2 cellular contexts compared by ENCODE assay signal in the genomic region with DNA sequence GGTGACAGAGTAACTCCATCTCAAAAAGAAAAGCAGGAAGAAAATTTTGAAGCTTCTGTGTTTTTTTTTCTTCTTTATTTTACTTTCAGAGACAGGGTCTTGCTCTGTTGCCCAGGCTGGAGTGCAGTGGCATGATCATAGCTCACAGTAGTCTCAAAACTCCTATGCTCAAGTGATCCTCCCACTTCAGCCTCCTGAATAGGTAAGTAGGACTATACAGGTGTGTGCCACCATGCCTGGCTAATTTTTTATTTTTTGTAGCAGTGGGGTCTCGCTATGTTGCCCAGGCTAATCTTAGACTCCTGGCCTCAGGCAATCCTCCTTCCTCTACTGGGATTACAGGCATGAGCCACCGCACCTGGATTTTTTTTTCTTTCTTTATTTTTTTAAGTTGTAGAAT.
A peak's percentile ranks its signal among the peaks of the same experiment; 100 is the strongest.
TF ChIP-seq lines count a peak whose summit lies in the region.

No MANE protein-coding gene starts in this region.

TF ChIP-seq in IMR-90, 13 proteins besides CTCF, POLR2A, EP300 and RAD21:
- TF ChIP-seq RCOR1 (IDR thresholded peaks at IDR 0.05; ENCODE audit: insufficient replicate concordance, low read length), result no peak
- no peak for TF ChIP-seq ELK1 (IDR thresholded peaks at IDR 0.05; ENCODE audit: borderline replicate concordance, low read depth, low read length)
- TF ChIP-seq SMC3 (IDR thresholded peaks at IDR 0.05; ENCODE audit: low read depth, low read length), result no peak
- no peak for TF ChIP-seq MAZ (IDR thresholded peaks at IDR 0.05; ENCODE audit: borderline replicate concordance, low read depth, low read length)
- no peak for TF ChIP-seq USF2 (IDR thresholded peaks at IDR 0.05; ENCODE audit: low read depth, low read length)
- TF ChIP-seq NFE2L2 (IDR thresholded peaks at IDR 0.05; ENCODE audit: low read depth, low read length), result no peak
- TF ChIP-seq FOS (IDR thresholded peaks at IDR 0.05; ENCODE audit: low read depth, low read length), result no peak
- TF ChIP-seq MXI1 (IDR thresholded peaks at IDR 0.05; ENCODE audit: borderline replicate concordance, low read depth, low read length), result no peak
- TF ChIP-seq BHLHE40 (IDR thresholded peaks at IDR 0.05; ENCODE audit: low read depth, low read length), result no peak
- no peak for TF ChIP-seq RFX5 (IDR thresholded peaks at IDR 0.05; ENCODE audit: low read depth, low read length)
- no peak for TF ChIP-seq CEBPB (IDR thresholded peaks at IDR 0.05; ENCODE audit: low read depth, low read length)
- TF ChIP-seq MAFK (IDR thresholded peaks at IDR 0.05; ENCODE audit: low read depth, low read length), result no peak
- TF ChIP-seq CHD1 (IDR thresholded peaks at IDR 0.05; ENCODE audit: low read depth, low read length), result no peak

TF ChIP-seq in K562, 482 proteins besides CTCF, POLR2A, EP300 and RAD21:
- TF ChIP-seq, protein P1, sequence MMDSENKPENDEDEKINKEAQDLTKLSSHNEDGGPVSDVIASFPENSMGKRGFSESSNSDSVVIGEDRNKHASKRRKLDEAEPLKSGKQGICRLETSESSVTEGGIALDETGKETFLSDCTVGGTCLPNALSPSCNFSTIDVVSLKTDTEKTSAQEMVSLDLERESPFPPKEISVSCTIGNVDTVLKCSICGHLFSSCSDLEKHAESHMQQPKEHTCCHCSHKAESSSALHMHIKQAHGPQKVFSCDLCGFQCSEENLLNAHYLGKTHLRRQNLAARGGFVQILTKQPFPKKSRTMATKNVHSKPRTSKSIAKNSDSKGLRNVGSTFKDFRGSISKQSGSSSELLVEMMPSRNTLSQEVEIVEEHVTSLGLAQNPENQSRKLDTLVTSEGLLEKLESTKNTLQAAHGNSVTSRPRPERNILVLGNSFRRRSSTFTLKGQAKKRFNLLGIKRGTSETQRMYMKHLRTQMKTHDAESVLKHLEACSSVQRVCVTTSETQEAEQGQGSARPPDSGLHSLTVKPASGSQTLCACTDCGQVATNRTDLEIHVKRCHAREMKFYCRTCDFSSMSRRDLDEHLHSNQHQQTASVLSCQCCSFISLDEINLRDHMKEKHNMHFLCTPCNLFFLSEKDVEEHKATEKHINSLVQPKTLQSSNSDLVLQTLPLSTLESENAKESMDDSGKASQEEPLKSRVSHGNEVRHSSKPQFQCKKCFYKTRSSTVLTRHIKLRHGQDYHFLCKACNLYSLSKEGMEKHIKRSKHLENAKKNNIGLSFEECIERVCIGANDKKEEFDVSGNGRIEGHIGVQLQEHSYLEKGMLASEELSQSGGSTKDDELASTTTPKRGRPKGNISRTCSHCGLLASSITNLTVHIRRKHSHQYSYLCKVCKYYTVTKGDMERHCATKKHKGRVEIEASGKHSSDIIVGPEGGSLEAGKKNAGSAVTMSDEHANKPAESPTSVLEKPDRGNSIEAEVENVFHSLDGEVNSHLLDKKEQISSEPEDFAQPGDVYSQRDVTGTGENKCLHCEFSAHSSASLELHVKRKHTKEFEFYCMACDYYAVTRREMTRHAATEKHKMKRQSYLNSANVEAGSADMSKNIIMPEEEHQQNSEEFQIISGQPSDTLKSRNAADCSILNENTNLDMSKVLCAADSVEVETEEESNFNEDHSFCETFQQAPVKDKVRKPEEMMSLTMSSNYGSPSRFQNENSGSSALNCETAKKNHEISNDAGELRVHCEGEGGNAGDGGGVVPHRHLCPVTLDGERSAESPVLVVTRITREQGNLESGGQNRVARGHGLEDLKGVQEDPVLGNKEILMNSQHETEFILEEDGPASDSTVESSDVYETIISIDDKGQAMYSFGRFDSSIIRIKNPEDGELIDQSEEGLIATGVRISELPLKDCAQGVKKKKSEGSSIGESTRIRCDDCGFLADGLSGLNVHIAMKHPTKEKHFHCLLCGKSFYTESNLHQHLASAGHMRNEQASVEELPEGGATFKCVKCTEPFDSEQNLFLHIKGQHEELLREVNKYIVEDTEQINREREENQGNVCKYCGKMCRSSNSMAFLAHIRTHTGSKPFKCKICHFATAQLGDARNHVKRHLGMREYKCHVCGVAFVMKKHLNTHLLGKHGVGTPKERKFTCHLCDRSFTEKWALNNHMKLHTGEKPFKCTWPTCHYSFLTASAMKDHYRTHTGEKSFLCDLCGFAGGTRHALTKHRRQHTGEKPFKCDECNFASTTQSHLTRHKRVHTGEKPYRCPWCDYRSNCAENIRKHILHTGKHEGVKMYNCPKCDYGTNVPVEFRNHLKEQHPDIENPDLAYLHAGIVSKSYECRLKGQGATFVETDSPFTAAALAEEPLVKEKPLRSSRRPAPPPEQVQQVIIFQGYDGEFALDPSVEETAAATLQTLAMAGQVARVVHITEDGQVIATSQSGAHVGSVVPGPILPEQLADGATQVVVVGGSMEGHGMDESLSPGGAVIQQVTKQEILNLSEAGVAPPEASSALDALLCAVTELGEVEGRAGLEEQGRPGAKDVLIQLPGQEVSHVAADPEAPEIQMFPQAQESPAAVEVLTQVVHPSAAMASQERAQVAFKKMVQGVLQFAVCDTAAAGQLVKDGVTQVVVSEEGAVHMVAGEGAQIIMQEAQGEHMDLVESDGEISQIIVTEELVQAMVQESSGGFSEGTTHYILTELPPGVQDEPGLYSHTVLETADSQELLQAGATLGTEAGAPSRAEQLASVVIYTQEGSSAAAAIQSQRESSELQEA (IDR thresholded peaks at IDR 0.05; ENCODE audit: low read depth), result no peak
- peak; percentile 80 for TF ChIP-seq ZNF121 (CRISPR knock-in tag; conservative IDR thresholded peaks at IDR 0.05)
- TF ChIP-seq ZNF174 (CRISPR knock-in tag; IDR thresholded peaks at IDR 0.05), result no peak
- peak; percentile 10 for TF ChIP-seq RBM25 (IDR thresholded peaks at IDR 0.05; ENCODE audit: low read depth, low read length, severe bottlenecking)
- no peak for TF ChIP-seq HMG20A (CRISPR knock-in tag; conservative IDR thresholded peaks at IDR 0.05)
